In genomic region chr4:135277980-135278315, GRCh38 we compare ENCODE assay signal across 17 cellular contexts.
DNase-seq lines count a peak whose midpoint lies in the region; ATAC-seq, FAIRE-seq and TF ChIP-seq lines count a peak whose summit lies in the region.
"Had no signal": no experiment of that assay in that cellular context is flagged by ENCODE, and none has a peak within 500 bp of the region (broad histone marks: within the 10 kb centered on the region; RNA-seq: fewer than 3 reads in every experiment).

No MANE protein-coding gene starts in this region.

- H4K20me1 ChIP-seq in IMR-90 (ENCODE audit: insufficient read depth, low read length): no peaks in the 10 kb centered on the region
- H4K20me1 ChIP-seq: BLaER1 treated with 17β-estradiol and CSF1 and Interleukin-3, amounts not matched to agents 10 nM and 100 nM had no signal

- no peak for TF ChIP-seq CTCF in IMR-90 (conservative IDR thresholded peaks at IDR 0.05; ENCODE audit: low read depth, low read length)
- no peak for TF ChIP-seq CTCF in WERI-Rb-1 (IDR thresholded peaks at IDR 0.05; ENCODE audit: low read depth, low read length)
- no peak for TF ChIP-seq CTCF in gastroesophageal sphincter (IDR thresholded peaks at IDR 0.05)

- H3K9me3 ChIP-seq in IMR-90 (ENCODE audit: control insufficient read depth, insufficient read depth, low read length) (no peaks in the 10 kb centered on the region), WERI-Rb-1 (ENCODE audit: severe bottlenecking) (no peaks in the 10 kb centered on the region), gastroesophageal sphincter (no peaks in the 10 kb centered on the region)
- H3K9me3 ChIP-seq: BLaER1 treated with 17β-estradiol and CSF1 and Interleukin-3, amounts not matched to agents 10 nM and 100 nM; Peyer's patch had no signal

- H4K5ac ChIP-seq in IMR-90 (ENCODE audit: low read depth, low read length) (no peak overlapping the region), mesendoderm (ENCODE audit: low read length) (no peak overlapping the region)

- POLR2A ChIA-PET in IMR-90 (lab: Charles Lee; ENCODE audit: unreplicated experiment): no interaction called here

- no peak for TF ChIP-seq EP300 in gastroesophageal sphincter (IDR thresholded peaks at IDR 0.05)

- H3K79me1 ChIP-seq in IMR-90 (ENCODE audit: low read depth in 1 of 2, low read length in 2 of 2) (no peaks in the 10 kb centered on the region), mesendoderm (ENCODE audit: low read length) (no peaks in the 10 kb centered on the region)

- H3K9ac ChIP-seq in IMR-90 (ENCODE audit: low read depth, low read length) (no peak overlapping the region), mesendoderm (ENCODE audit: low read length) (no peak overlapping the region)
- H3K9ac ChIP-seq: BLaER1 treated with 17β-estradiol and CSF1 and Interleukin-3, amounts not matched to agents 10 nM and 100 nM had no signal

- H3K4me3 ChIP-seq in IMR-90 (ENCODE audit: insufficient read depth, low read depth, low read length): no peak overlapping the region
- H3K4me3 ChIP-seq in WERI-Rb-1 (ENCODE audit: low read depth, low read length): no peak overlapping the region
- no peak overlapping the region for H3K4me3 ChIP-seq in mesendoderm (ENCODE audit: low read length)
- no peak overlapping the region for H3K4me3 ChIP-seq in gastroesophageal sphincter
- H3K4me3 ChIP-seq: BLaER1 treated with 17β-estradiol and CSF1 and Interleukin-3, amounts not matched to agents 10 nM and 100 nM; Peyer's patch had no signal

- H3K4me2 ChIP-seq in IMR-90 (ENCODE audit: low read depth, low read length) (no peak overlapping the region; the same call in 1 of the 2 replicates), mesendoderm (ENCODE audit: low read length) (no peak overlapping the region)
- H3K4me2 ChIP-seq: BLaER1 treated with 17β-estradiol and CSF1 and Interleukin-3, amounts not matched to agents 10 nM and 100 nM had no signal

- no peak overlapping the region for H3K14ac ChIP-seq in IMR-90 (replicated peaks; ENCODE audit: low read depth, low read length)

- H3K79me2 ChIP-seq in mesendoderm (ENCODE audit: control insufficient read depth, insufficient read depth, low read length): no peaks in the 10 kb centered on the region

- CTCF ChIA-PET in IMR-90 (lab: Yijun Ruan, JAX): interaction anchor here (0.6 kb wide), 1 partner anchor 626 kb away, joined by 13 read pairs; no protein-coding TSS in a partner anchor

- H4K8ac ChIP-seq in IMR-90 (ENCODE audit: low read depth in 2 of 2, low read length in 2 of 2) (no peak overlapping the region), mesendoderm (ENCODE audit: low read depth, low read length) (no peak overlapping the region)

- no peak overlapping the region for H2BK120ac ChIP-seq in IMR-90 (ENCODE audit: low read depth, low read length)
- H2BK120ac ChIP-seq in mesendoderm (ENCODE audit: low read depth, low read length): no peak overlapping the region

- H3K9me1 ChIP-seq in IMR-90 (ENCODE audit: insufficient read depth, low read length): no peaks in the 10 kb centered on the region

- DNase-seq in IMR-90 (no peak), WERI-Rb-1 (peak; percentile 63), mesendoderm (peak; percentile 91), urothelium cell line (ENCODE audit: low spot score) (peak; percentile 1), dermis blood vessel endothelial cell (no peak)
- no peak for DNase-seq in stimulated activated CD4-positive, alpha-beta T cell treated with anti-CD3 and anti-CD28 coated beads, Interleukin-2, amount 100 ng/mL, for 24 hours
- DNase-seq: KG1, NCI-H1048, NCI-H146, NCI-H2107, NCI-H345, NCI-H748 treated with DMSO at 0.1 percent for 48 hours, Peyer's patch, Right ventricle myocardium superior had no signal

- H2AK9ac ChIP-seq in IMR-90 (replicated peaks; ENCODE audit: low read depth, low read length, poor library complexity): no peak overlapping the region

- BruUV-seq in IMR-90 (replicated peaks; lab: Mats Ljungman, UMichigan): no TSS peak

- no peaks in the 10 kb centered on the region for H3K36me3 ChIP-seq in IMR-90 (ENCODE audit: control insufficient read depth, insufficient read depth, low read length)
- no peaks in the 10 kb centered on the region for H3K36me3 ChIP-seq in WERI-Rb-1
- H3K36me3 ChIP-seq in mesendoderm (ENCODE audit: control insufficient read depth, insufficient read depth, low read length): no peaks in the 10 kb centered on the region
- no peaks in the 10 kb centered on the region for H3K36me3 ChIP-seq in gastroesophageal sphincter
- H3K36me3 ChIP-seq: BLaER1 treated with 17β-estradiol and CSF1 and Interleukin-3, amounts not matched to agents 10 nM and 100 nM; Peyer's patch had no signal

- H2BK15ac ChIP-seq in IMR-90 (ENCODE audit: low read depth, low read length): no peak overlapping the region
- H2BK15ac ChIP-seq in mesendoderm (replicated peaks; ENCODE audit: low read depth): no peak overlapping the region

- dilution Hi-C loops in IMR-90 (cut with HindIII; ENCODE audit: low sequenced_read_pairs, unreplicated experiment): no loop called here

- H4K91ac ChIP-seq in IMR-90 (ENCODE audit: insufficient read depth, low read depth, low read length): no peak overlapping the region

- no peak overlapping the region for H2AFZ ChIP-seq in IMR-90 (replicated peaks; ENCODE audit: low read length, poor library complexity)

- H3K27ac ChIP-seq in IMR-90 (ENCODE audit: insufficient read depth, low read length): no peak overlapping the region
- H3K27ac ChIP-seq in WERI-Rb-1: no peak overlapping the region
- H3K27ac ChIP-seq in mesendoderm (ENCODE audit: low read depth, low read length): no peak overlapping the region
- no peak overlapping the region for H3K27ac ChIP-seq in gastroesophageal sphincter
- H3K27ac ChIP-seq: BLaER1 treated with 17β-estradiol and CSF1 and Interleukin-3, amounts not matched to agents 10 nM and 100 nM; HL-60; Peyer's patch had no signal

- in situ Hi-C loops in IMR-90 (cut with MboI; ENCODE audit: low sequenced_read_pairs): no loop called here

- H3K4me1 ChIP-seq in IMR-90 (ENCODE audit: control insufficient read depth, insufficient read depth, low read length): peaks cover 10% of the 10 kb centered on the region
- H3K4me1 ChIP-seq in mesendoderm (ENCODE audit: control insufficient read depth, low read depth, low read length): peaks cover 3% of the 10 kb centered on the region
- H3K4me1 ChIP-seq in gastroesophageal sphincter: no peaks in the 10 kb centered on the region
- H3K4me1 ChIP-seq: BLaER1 treated with 17β-estradiol and CSF1 and Interleukin-3, amounts not matched to agents 10 nM and 100 nM; Peyer's patch had no signal

- no peak overlapping the region for H2BK5ac ChIP-seq in IMR-90 (ENCODE audit: low read depth, low read length, poor library complexity, severe bottlenecking)
- H2BK5ac ChIP-seq in mesendoderm (ENCODE audit: low read length): no peak overlapping the region

- H3K18ac ChIP-seq in IMR-90 (ENCODE audit: low read depth, low read length) (no peak overlapping the region), mesendoderm (ENCODE audit: low read length) (no peak overlapping the region)

- no peak overlapping the region for H3K23ac ChIP-seq in IMR-90 (ENCODE audit: low read depth, low read length)
- H3K23ac ChIP-seq in mesendoderm (ENCODE audit: low read length): no peak overlapping the region

- ATAC-seq in IMR-90 (ENCODE audit: low read depth): peak; percentile 50
- ATAC-seq in gastroesophageal sphincter: no peak

- no peaks in the 10 kb centered on the region for H3K27me3 ChIP-seq in IMR-90 (ENCODE audit: control insufficient read depth, insufficient read depth, low read length)
- H3K27me3 ChIP-seq in WERI-Rb-1 (ENCODE audit: insufficient read depth, low read depth, severe bottlenecking): no peaks in the 10 kb centered on the region
- no peaks in the 10 kb centered on the region for H3K27me3 ChIP-seq in mesendoderm (ENCODE audit: insufficient read depth, low read length, poor library complexity)
- no peaks in the 10 kb centered on the region for H3K27me3 ChIP-seq in gastroesophageal sphincter
- H3K27me3 ChIP-seq: BLaER1 treated with 17β-estradiol and CSF1 and Interleukin-3, amounts not matched to agents 10 nM and 100 nM; Peyer's patch had no signal

- H2AK5ac ChIP-seq in IMR-90 (ENCODE audit: low read depth, low read length) (no peak overlapping the region), mesendoderm (ENCODE audit: low read length) (no peak overlapping the region)

- TF ChIP-seq POLR2A in IMR-90 (IDR thresholded peaks at IDR 0.05; ENCODE audit: low read depth, low read length) (no peak), gastroesophageal sphincter (IDR thresholded peaks at IDR 0.05) (no peak)

- H2BK20ac ChIP-seq in IMR-90 (ENCODE audit: low read depth, low read length): peak overlapping the region; percentile 66; the same call in 1 of the 2 replicates

- H3K4ac ChIP-seq in IMR-90 (ENCODE audit: low read depth, low read length) (no peak overlapping the region), mesendoderm (ENCODE audit: low read depth, low read length) (no peak overlapping the region)

- intact Hi-C loops in IMR-90 (cut with micrococcal nuclease): no loop called here

- no CpG with 5 or more reads among the region's 2 CpGs for WGBS in IMR-90 (ENCODE audit: extremely low coverage in 2 of 2, insufficient read length in 1 of 2), 2 experiments
- WGBS in mesendoderm (ENCODE audit: extremely low coverage, insufficient coverage, low lambda C conversion rate): no CpG with 5 or more reads among the region's 2 CpGs
- 58 to 71% methylated on average over 1 to 2 of the region's 2 CpGs for WGBS in gastroesophageal sphincter (ENCODE audit: low coverage in 1 of 2), 2 donors

- no peak for FAIRE-seq in urothelium cell line (lab: Jason Lieb, UNC)

- no peak overlapping the region for H3K56ac ChIP-seq in IMR-90 (ENCODE audit: extremely low read depth, insufficient read depth, low read length)
- H3K56ac ChIP-seq in mesendoderm (ENCODE audit: low read length): no peak overlapping the region

- TF ChIP-seq RAD21 in IMR-90 (IDR thresholded peaks at IDR 0.05; ENCODE audit: low read length): no peak

TF ChIP-seq in IMR-90, 13 proteins besides CTCF, POLR2A, EP300 and RAD21:
- TF ChIP-seq MAZ (IDR thresholded peaks at IDR 0.05; ENCODE audit: borderline replicate concordance, low read depth, low read length) (no peak), CEBPB (IDR thresholded peaks at IDR 0.05; ENCODE audit: low read depth, low read length) (no peak), RCOR1 (IDR thresholded peaks at IDR 0.05; ENCODE audit: insufficient replicate concordance, low read length) (no peak), SMC3 (IDR thresholded peaks at IDR 0.05; ENCODE audit: low read depth, low read length) (no peak)

Comparison
In these comparisons a context has a peak if more than half of its experiments do, and no peak if none do; other contexts are left out.
1. DNase-seq: peak in WERI-Rb-1 (single experiment), mesendoderm (single experiment) and urothelium cell line (single experiment); none in IMR-90 (single experiment), dermis blood vessel endothelial cell (single experiment) and stimulated activated CD4-positive, alpha-beta T cell treated with anti-CD3 and anti-CD28 coated beads, Interleukin-2, amount 100 ng/mL, for 24 hours (0 of 2).